ENCODE assay signal across 1 cellular context in the genomic region with DNA sequence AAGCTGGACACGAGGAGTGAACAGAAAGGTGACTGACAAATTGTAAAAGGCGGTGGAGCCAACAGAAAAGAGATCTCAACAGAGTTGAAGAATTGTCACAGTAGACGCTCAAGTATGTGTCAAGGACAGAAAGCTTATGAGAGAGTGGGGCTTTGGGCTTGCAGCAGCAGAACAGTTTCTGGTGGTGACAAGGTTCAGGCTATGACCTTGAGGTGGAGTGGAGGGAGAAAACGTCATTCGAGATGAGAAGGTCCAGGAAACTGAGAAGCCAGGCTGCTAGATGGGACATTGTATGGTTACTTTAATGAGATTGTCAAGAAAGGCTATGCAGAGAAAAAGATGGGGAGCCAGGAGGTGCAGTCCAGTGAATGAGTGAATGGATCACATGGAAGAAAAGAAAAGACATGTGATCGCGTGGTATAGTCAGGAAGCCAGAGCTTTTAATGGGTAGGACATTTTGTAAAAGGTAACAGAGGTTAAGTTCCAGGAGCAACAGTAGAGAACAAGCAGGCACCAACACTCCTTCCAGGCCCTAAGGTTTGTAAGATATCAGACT.
TF ChIP-seq lines count a peak whose summit lies in the region.

No MANE protein-coding gene starts in this region.

TF ChIP-seq in HepG2, 621 proteins besides CTCF, POLR2A, EP300 and RAD21 (continued from another document):
- TF ChIP-seq, protein P1, sequence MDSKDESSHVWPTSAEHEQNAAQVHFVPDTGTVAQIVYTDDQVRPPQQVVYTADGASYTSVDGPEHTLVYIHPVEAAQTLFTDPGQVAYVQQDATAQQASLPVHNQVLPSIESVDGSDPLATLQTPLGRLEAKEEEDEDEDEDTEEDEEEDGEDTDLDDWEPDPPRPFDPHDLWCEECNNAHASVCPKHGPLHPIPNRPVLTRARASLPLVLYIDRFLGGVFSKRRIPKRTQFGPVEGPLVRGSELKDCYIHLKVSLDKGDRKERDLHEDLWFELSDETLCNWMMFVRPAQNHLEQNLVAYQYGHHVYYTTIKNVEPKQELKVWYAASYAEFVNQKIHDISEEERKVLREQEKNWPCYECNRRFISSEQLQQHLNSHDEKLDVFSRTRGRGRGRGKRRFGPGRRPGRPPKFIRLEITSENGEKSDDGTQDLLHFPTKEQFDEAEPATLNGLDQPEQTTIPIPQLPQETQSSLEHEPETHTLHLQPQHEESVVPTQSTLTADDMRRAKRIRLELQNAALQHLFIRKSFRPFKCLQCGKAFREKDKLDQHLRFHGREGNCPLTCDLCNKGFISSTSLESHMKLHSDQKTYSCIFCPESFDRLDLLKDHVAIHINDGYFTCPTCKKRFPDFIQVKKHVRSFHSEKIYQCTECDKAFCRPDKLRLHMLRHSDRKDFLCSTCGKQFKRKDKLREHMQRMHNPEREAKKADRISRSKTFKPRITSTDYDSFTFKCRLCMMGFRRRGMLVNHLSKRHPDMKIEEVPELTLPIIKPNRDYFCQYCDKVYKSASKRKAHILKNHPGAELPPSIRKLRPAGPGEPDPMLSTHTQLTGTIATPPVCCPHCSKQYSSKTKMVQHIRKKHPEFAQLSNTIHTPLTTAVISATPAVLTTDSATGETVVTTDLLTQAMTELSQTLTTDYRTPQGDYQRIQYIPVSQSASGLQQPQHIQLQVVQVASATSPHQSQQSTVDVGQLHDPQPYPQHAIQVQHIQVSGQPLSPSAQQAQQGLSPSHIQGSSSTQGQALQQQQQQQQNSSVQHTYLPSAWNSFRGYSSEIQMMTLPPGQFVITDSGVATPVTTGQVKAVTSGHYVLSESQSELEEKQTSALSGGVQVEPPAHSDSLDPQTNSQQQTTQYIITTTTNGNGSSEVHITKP (CRISPR knock-in tag; IDR thresholded peaks at IDR 0.05; ENCODE audit: low read depth): no peak
- TF ChIP-seq ZNF460 (CRISPR knock-in tag; IDR thresholded peaks at IDR 0.05; ENCODE audit: borderline replicate concordance): no peak
